Comparison of ENCODE assay signal across 8 cellular contexts in genomic region chr1:229625893-229626831, GRCh38. TPM values are rescaled to one million over a fixed set of nuclear protein-coding genes. Genes with fewer than 3 reads are reported as not detected.
A peak's percentile ranks its signal among the peaks of the same experiment; 100 is the strongest.
DNase-seq lines count a peak whose midpoint lies in the region; ATAC-seq, FAIRE-seq and TF ChIP-seq lines count a peak whose summit lies in the region.

TAF5L (minus strand) TSS chr1:229626122; CDS start chr1:229614482, 11,640 bp downstream.
URB2 (plus strand) TSS chr1:229626247; CDS start chr1:229627634, 1,387 bp downstream.

- H2AFZ ChIP-seq in H1 (ENCODE audit: low read length) (peak within 1 kb of the TSS; percentile 47; the same call in 1 of the 2 replicates), mesenchymal stem cell (ENCODE audit: low read depth, low read length) (peak within 1 kb of the TSS; percentile 89)

- no peak; a peak in 1 of 4 replicates for TF ChIP-seq RAD21 in H1 (IDR thresholded peaks at IDR 0.05 in 1 of 2, conservative IDR thresholded peaks at IDR 0.05 in 1 of 2; ENCODE audit: low read depth in 2 of 2, low read length in 2 of 2)

- H4K8ac ChIP-seq in H1 (ENCODE audit: extremely low read depth, insufficient read depth, low read length) (peak within 1 kb of the TSS; percentile 63), mesenchymal stem cell (ENCODE audit: low read length) (peak within 1 kb of the TSS; percentile 56)

- H2BK12ac ChIP-seq in H1 (ENCODE audit: low read depth, low read length) (no peak within 1 kb of the TSS), mesenchymal stem cell (ENCODE audit: low read length in 2 of 2) (no peak within 1 kb of the TSS)

- H2BK120ac ChIP-seq in H1 (replicated peaks; ENCODE audit: low read depth, low read length): no peak within 1 kb of the TSS
- peak within 1 kb of the TSS; percentile 91 for H2BK120ac ChIP-seq in mesenchymal stem cell (ENCODE audit: low read depth, low read length)

- no peak within 1 kb of the TSS for H3K4ac ChIP-seq in H1 (replicated peaks; ENCODE audit: insufficient read length, low read depth, low read length)
- peak within 1 kb of the TSS; percentile 54 to 77 for H3K4ac ChIP-seq in mesenchymal stem cell (ENCODE audit: low read depth in 1 of 2, low read length in 2 of 2)

- POLR2A ChIA-PET in H1 (lab: Charles Lee; ENCODE audit: partially characterized antibody): interaction anchor here (0.8 to 2.6 kb wide), 4 partner anchors 48 to 460 kb away, joined by 3 to 9 read pairs (median 3); partner anchors contain the start of gene ABCB10

- peak within 1 kb of the TSS; percentile 45 to 84 (median 80) for H3K9ac ChIP-seq in H1 (replicated peaks in 1 of 4; ENCODE audit: extremely low read depth in 1 of 4, low read depth in 3 of 4, low read length in 3 of 4)
- H3K9ac ChIP-seq in mesenchymal stem cell (ENCODE audit: low read length): peak within 1 kb of the TSS; percentile 85

- H3K27me3 ChIP-seq in CD4-positive, CD25-positive, alpha-beta regulatory T cell (ENCODE audit: control insufficient read depth, insufficient read depth, low read length): no peaks in the 10 kb centered on the region
- H3K27me3 ChIP-seq in H1 (replicated peaks in 1 of 4; ENCODE audit: control insufficient read depth in 3 of 4, extremely low read depth in 1 of 4, insufficient read depth in 3 of 4, low read length in 3 of 4): no peaks in the 10 kb centered on the region
- H3K27me3 ChIP-seq in mesenchymal stem cell (ENCODE audit: control insufficient read depth in 1 of 2, insufficient read depth in 1 of 2, low read length in 2 of 2): no peaks in the 10 kb centered on the region

- peak within 1 kb of the TSS; percentile 34 for H4K91ac ChIP-seq in H1 (replicated peaks; ENCODE audit: insufficient read length, low read length)
- H4K91ac ChIP-seq in mesenchymal stem cell (ENCODE audit: low read length): peak within 1 kb of the TSS; percentile 69

- H3K4me3 Mint-ChIP-seq in CD4-positive, CD25-positive, alpha-beta regulatory T cell: peak within 1 kb of the TSS; percentile 98 to 100 (median 100)

- peaks cover 13% of the 10 kb centered on the region for H3K79me1 ChIP-seq in H1 (ENCODE audit: low read depth, low read length)
- peaks cover 9% of the 10 kb centered on the region for H3K79me1 ChIP-seq in mesenchymal stem cell (replicated peaks; ENCODE audit: low read length, poor library complexity, severe bottlenecking)

- CTCF ChIA-PET in H1 (lab: Charles Lee; ENCODE audit: partially characterized antibody): interaction anchor here (0.6 to 1.9 kb wide), 5 partner anchors 63 to 542 kb away, joined by 3 to 7 read pairs (median 3); partner anchors contain the start of gene ABCB10

- H3K14ac ChIP-seq in H1 (ENCODE audit: insufficient read length) (no peak within 1 kb of the TSS), mesenchymal stem cell (ENCODE audit: low read length in 2 of 2) (peak within 1 kb of the TSS in 1 of 2 experiments; percentile 86)

- DNase-seq in CD4-positive, CD25-positive, alpha-beta regulatory T cell: peak; percentile 80 to 92 (median 88)
- DNase-seq in NOMO-1 (lab: John Stamatoyannopoulos, UW; ENCODE audit: unreplicated experiment in 2 of 2) (peak; percentile 79 to 91), H1 (ENCODE audit: low read depth in 1 of 2, low spot score in 2 of 2) (peak; percentile 64 to 87), mesenchymal stem cell (peak; percentile 90)
- DNase-seq in activated CD8-positive, alpha-beta memory T cell treated with anti-CD3 and anti-CD28 coated beads for 4 hours (ENCODE audit: low read depth in 2 of 2): peak; percentile 63 to 72
- DNase-seq in stimulated activated CD8-positive, alpha-beta memory T cell treated with anti-CD3 and anti-CD28 coated beads, Interleukin-12 subunit alpha, Interleukin-12 subunit beta, amount 100 ng/mL, for 24 hours (ENCODE audit: extremely low read depth): peak; percentile 65

- H3K4me2 ChIP-seq in H1 (ENCODE audit: insufficient read depth in 1 of 2, low read depth in 2 of 2, low read length in 2 of 2) (peak within 1 kb of the TSS; percentile 95 to 100), mesenchymal stem cell (ENCODE audit: low read length, poor library complexity, severe bottlenecking) (peak within 1 kb of the TSS; percentile 93)

- peaks cover 8 to 13% of the 10 kb centered on the region in 2 experiments for H4K20me1 ChIP-seq in H1 (replicated peaks in 1 of 2; ENCODE audit: control insufficient read depth in 1 of 2, insufficient read depth in 2 of 2, low read length in 2 of 2)

- peaks cover 0 to 1% (median 0%) of the 10 kb centered on the region in 7 donors for H3K9me3 Mint-ChIP-seq in CD4-positive, CD25-positive, alpha-beta regulatory T cell

- peak in 1 of 2 experiments; percentile 83; a peak in 2 of 3 replicates for TF ChIP-seq POLR2A in H1 (IDR thresholded peaks at IDR 0.05; ENCODE audit: control extremely low read depth in 1 of 2, low read depth in 2 of 2, low read length in 2 of 2)

- no peaks in the 10 kb centered on the region for H3K36me3 ChIP-seq in CD4-positive, CD25-positive, alpha-beta regulatory T cell (ENCODE audit: control insufficient read depth, insufficient read depth, low read length)
- peaks cover 0 to 3% (median under 1%) of the 10 kb centered on the region in 4 experiments; a peak in 2 of 8 replicates for H3K36me3 ChIP-seq in H1 (ENCODE audit: control insufficient read depth in 2 of 4, insufficient read depth in 4 of 4, low read length in 3 of 4)
- H3K36me3 ChIP-seq in mesenchymal stem cell (ENCODE audit: control insufficient read depth in 1 of 2, insufficient read depth in 2 of 2, low read depth in 1 of 2, low read length in 2 of 2): peaks cover 0 to 5% of the 10 kb centered on the region in 2 experiments

- no peak for TF ChIP-seq CTCF in H1 (IDR thresholded peaks at IDR 0.05; ENCODE audit: control extremely low read depth in 1 of 3, insufficient read depth in 1 of 3, low read depth in 1 of 3, low read length in 3 of 3)

- H3K18ac ChIP-seq in H1 (ENCODE audit: extremely low read depth, low read length) (peak within 1 kb of the TSS; percentile 79; the same call in 1 of the 2 replicates), mesenchymal stem cell (ENCODE audit: low read depth in 1 of 2, low read length in 2 of 2) (peak within 1 kb of the TSS; percentile 47 to 75)

- peak within 1 kb of the TSS; percentile 69 for H3K56ac ChIP-seq in H1 (replicated peaks; ENCODE audit: insufficient read length, low read depth, low read length)

- H3K79me2 ChIP-seq in H1 (ENCODE audit: control insufficient read depth in 1 of 2, insufficient read depth in 2 of 2, low read length in 2 of 2): peaks cover 20 to 89% of the 10 kb centered on the region in 2 experiments

- H2AK5ac ChIP-seq in H1 (ENCODE audit: low read depth, low read length): peak within 1 kb of the TSS; percentile 10; the same call in 1 of the 2 replicates
- H2AK5ac ChIP-seq in mesenchymal stem cell (ENCODE audit: low read length, severe bottlenecking): no peak within 1 kb of the TSS

- TF ChIP-seq EP300 in H1 (IDR thresholded peaks at IDR 0.05; ENCODE audit: borderline replicate concordance in 1 of 2, low read depth in 2 of 2, low read length in 2 of 2): peak in 1 of 2 experiments; percentile 48; a peak in 1 of 3 replicates

- whole genome bisulfite sequencing in H1 (ENCODE audit: extremely low coverage in 1 of 2, insufficient coverage in 1 of 2, insufficient read length in 1 of 2, insufficient replicate concordance in 2 of 2, low coverage in 1 of 2, low lambda C conversion rate in 2 of 2, missing lambda C conversion rate in 1 of 2), 2 experiments: 1% methylated on average over 29 of the region's 100 CpGs; no CpG with 5 or more reads in 1 of the 2 experiments
- WGBS in mesenchymal stem cell: under 1% methylated on average over 81 of the region's 100 CpGs

- no peak within 1 kb of the TSS for H2BK15ac ChIP-seq in H1 (ENCODE audit: low read length)
- peak within 1 kb of the TSS; percentile 99 for H2BK15ac ChIP-seq in mesenchymal stem cell (ENCODE audit: low read depth, poor library complexity, severe bottlenecking)

- peak within 1 kb of the TSS; percentile 75 for H4K5ac ChIP-seq in H1 (ENCODE audit: insufficient read length, low read depth, low read length)

- H3K4me3 ChIP-seq in CD4-positive, CD25-positive, alpha-beta regulatory T cell (ENCODE audit: low read depth, low read length): peak within 1 kb of the TSS; percentile 94
- peak within 1 kb of the TSS; percentile 92 to 100 (median 98) for H3K4me3 ChIP-seq in H1 (ENCODE audit: extremely low read depth in 1 of 4, insufficient read depth in 2 of 4, low read depth in 3 of 4, low read length in 4 of 4)
- H3K4me3 ChIP-seq in mesenchymal stem cell (ENCODE audit: insufficient read depth in 1 of 2, low read depth in 1 of 2, low read length in 2 of 2): peak within 1 kb of the TSS; percentile 88 to 96

- H3K23ac ChIP-seq in H1 (ENCODE audit: insufficient read length) (no peak within 1 kb of the TSS), mesenchymal stem cell (ENCODE audit: low read length in 2 of 2) (peak within 1 kb of the TSS in 1 of 2 experiments; percentile 94)

- H2BK5ac ChIP-seq in H1 (ENCODE audit: low read depth, low read length): peak within 1 kb of the TSS; percentile 38; the same call in 1 of the 2 replicates
- H2BK5ac ChIP-seq in mesenchymal stem cell (ENCODE audit: low read depth, low read length, poor library complexity, severe bottlenecking): no peak within 1 kb of the TSS

- peaks cover 36 to 66% (median 56%) of the 10 kb centered on the region in 4 donors for H3K4me1 Mint-ChIP-seq in CD4-positive, CD25-positive, alpha-beta regulatory T cell

- peaks cover 39% of the 10 kb centered on the region for H3K4me1 ChIP-seq in CD4-positive, CD25-positive, alpha-beta regulatory T cell (ENCODE audit: control insufficient read depth, insufficient read depth, low read length, poor library complexity, severe bottlenecking)
- H3K4me1 ChIP-seq in H1 (replicated peaks in 1 of 4; ENCODE audit: control insufficient read depth in 3 of 4, insufficient read depth in 4 of 4, low read length in 3 of 4) (peaks cover 3 to 6% (median 5%) of the 10 kb centered on the region in 4 experiments; a peak in 6 of 7 replicates), mesenchymal stem cell (ENCODE audit: control insufficient read depth, insufficient read depth, low read depth, low read length) (peaks cover 4% of the 10 kb centered on the region)

- ATAC-seq in CD4-positive, CD25-positive, alpha-beta regulatory T cell (ENCODE audit: low read depth in 2 of 2): peak; percentile 94 to 95
- ATAC-seq in GM19372 (IDR thresholded peaks at IDR 0.05; ENCODE audit: low read depth, unreplicated experiment): peak; percentile 84
- ATAC-seq in HG03558 (IDR thresholded peaks at IDR 0.05; ENCODE audit: extremely low read depth, unreplicated experiment): peak; percentile 67

- no peaks in the 10 kb centered on the region for H3K27me3 Mint-ChIP-seq in CD4-positive, CD25-positive, alpha-beta regulatory T cell

- peaks cover 10% of the 10 kb centered on the region for H3K23me2 ChIP-seq in H1 (ENCODE audit: low read depth, low read length)

- no peaks in the 10 kb centered on the region for H3K9me3 ChIP-seq in CD4-positive, CD25-positive, alpha-beta regulatory T cell (ENCODE audit: control insufficient read depth in 2 of 2, low read length in 2 of 2)
- H3K9me3 ChIP-seq in H1 (ENCODE audit: insufficient read depth in 2 of 2, low read depth in 1 of 2, low read length in 1 of 2) (no peaks in the 10 kb centered on the region), mesenchymal stem cell (ENCODE audit: control insufficient read depth, low read length) (no peaks in the 10 kb centered on the region)

- H2BK20ac ChIP-seq in H1 (ENCODE audit: low read length): no peak within 1 kb of the TSS

- no peak for FAIRE-seq in H1 (lab: Jason Lieb, UNC)

- H3K27ac Mint-ChIP-seq in CD4-positive, CD25-positive, alpha-beta regulatory T cell: peak within 1 kb of the TSS; percentile 82 to 98 (median 94)

- peaks cover 13% of the 10 kb centered on the region for H3K36me3 Mint-ChIP-seq in CD4-positive, CD25-positive, alpha-beta regulatory T cell

- H3K27ac ChIP-seq in CD4-positive, CD25-positive, alpha-beta regulatory T cell (ENCODE audit: insufficient read depth, low read length, poor library complexity, severe bottlenecking): peak within 1 kb of the TSS; percentile 82
- H3K27ac ChIP-seq in H1 (ENCODE audit: low read depth, low read length) (peak within 1 kb of the TSS; percentile 69; the same call in 1 of the 2 replicates), mesenchymal stem cell (ENCODE audit: low read length, poor library complexity, severe bottlenecking) (peak within 1 kb of the TSS; percentile 21)

RNA-seq across cellular contexts. Expression of gene TAF5L, which starts in this region (rescaled TPM):
- 33.6 TPM for total RNA-seq in CD4-positive, CD25-positive, alpha-beta regulatory T cell
- 10 to 100 TPM in 1 of 4 donors, 1 to 10 TPM in 3; 4.6 to 11.3 (median 5.4) TPM for polyA plus RNA-seq in CD4-positive, CD25-positive, alpha-beta regulatory T cell
- total RNA-seq in H1 (2021; fragmentation: NEBNext Ultra II Directional; extraction: Animal tissue kit (Norgen Biotek cat#: 25700)): 23.3 and 24.8 TPM in 2 replicates
- 17.3 and 17.7 TPM in 2 replicates for polyA plus RNA-seq in H1 (2011; rRNA removed)
- polyA plus RNA-seq in H1 (2011; cell fraction: cytosol; rRNA removed): 16.1 TPM
- 29.6 TPM for polyA plus RNA-seq in H1 (2011; cell fraction: nucleus; rRNA removed)
- polyA plus RNA-seq in H1 (2012, experiment 1 of 2): 14.3 to 17.1 TPM (median 15.6 TPM) in 4 replicates
- polyA plus RNA-seq in H1 (2012, experiment 2 of 2): 6.3 TPM
- polyA plus RNA-seq in H1 (2013, experiment 1 of 2): 20.3 TPM
- polyA plus RNA-seq in H1 (2013, experiment 2 of 2): 20.5 TPM
- polyA minus RNA-seq in H1 (2011; rRNA and poly(A)+ RNA removed): 29.6 and 30.0 TPM in 2 replicates
- polyA minus RNA-seq in H1 (2011; cell fraction: cytosol; rRNA and poly(A)+ RNA removed): 10.2 TPM
- 37.9 TPM for polyA minus RNA-seq in H1 (2011; cell fraction: nucleus; rRNA and poly(A)+ RNA removed)
- polyA plus RNA-seq in mesenchymal stem cell (2013, experiment 1 of 2): 16.7 TPM
- polyA plus RNA-seq in mesenchymal stem cell (2013, experiment 2 of 2): 17.5 TPM

RNA-seq across cellular contexts. Expression of gene URB2, which starts in this region (rescaled TPM):
- total RNA-seq in CD4-positive, CD25-positive, alpha-beta regulatory T cell: 10.4 TPM
- polyA plus RNA-seq in CD4-positive, CD25-positive, alpha-beta regulatory T cell: 10 to 100 TPM in 1 of 4 donors, 1 to 10 TPM in 3; 2.9 to 10.2 (median 5.3) TPM
- total RNA-seq in H1 (2021; fragmentation: NEBNext Ultra II Directional; extraction: Animal tissue kit (Norgen Biotek cat#: 25700)): 33.0 and 33.5 TPM in 2 replicates
- polyA plus RNA-seq in H1 (2011; rRNA removed): 13.7 and 14.5 TPM in 2 replicates
- 15.9 TPM for polyA plus RNA-seq in H1 (2011; cell fraction: cytosol; rRNA removed)
- polyA plus RNA-seq in H1 (2011; cell fraction: nucleus; rRNA removed): 19.3 TPM
- 14.3 to 18.8 TPM (median 17.7 TPM) in 4 replicates for polyA plus RNA-seq in H1 (2012, experiment 1 of 2)
- 8.8 TPM for polyA plus RNA-seq in H1 (2012, experiment 2 of 2)
- 13.3 TPM for polyA plus RNA-seq in H1 (2013, experiment 1 of 2)
- 12.3 TPM for polyA plus RNA-seq in H1 (2013, experiment 2 of 2)
- polyA minus RNA-seq in H1 (2011; rRNA and poly(A)+ RNA removed): 65.0 and 74.8 TPM in 2 replicates
- polyA minus RNA-seq in H1 (2011; cell fraction: cytosol; rRNA and poly(A)+ RNA removed): 23.3 TPM
- polyA minus RNA-seq in H1 (2011; cell fraction: nucleus; rRNA and poly(A)+ RNA removed): 41.7 TPM
- 2.5 TPM for polyA plus RNA-seq in mesenchymal stem cell (2013, experiment 1 of 2)
- polyA plus RNA-seq in mesenchymal stem cell (2013, experiment 2 of 2): 2.6 TPM

Comparison
In these comparisons a context has a peak if more than half of its experiments do, and no peak if none do; other contexts are left out.
1. Peak in every context shown above with its lines: DNase-seq, ATAC-seq, H3K4me3 ChIP-seq and H3K27ac ChIP-seq.
2. H3K27ac ChIP-seq: peak in every context shown above with its lines; median percentile 82 in CD4-positive, CD25-positive, alpha-beta regulatory T cell; 69 in H1; 21 in mesenchymal stem cell.